Comparison of ENCODE assay signal across 8 cellular contexts in genomic region chr11:34650528-34650927, GRCh38. TPM values are rescaled to one million over a fixed set of nuclear protein-coding genes. Genes with fewer than 3 reads are reported as not detected.
DNase-seq lines count a peak whose midpoint lies in the region; ATAC-seq, FAIRE-seq and TF ChIP-seq lines count a peak whose summit lies in the region.

No MANE protein-coding gene starts in this region.

- no peaks in the 10 kb centered on the region for H3K9me3 Mint-ChIP-seq in activated CD4-positive, alpha-beta T cell treated with anti-CD3 and anti-CD28 coated beads for 36 hours (ENCODE audit: low read depth)
- H3K9me3 Mint-ChIP-seq in endothelial cell (ENCODE audit: unreplicated experiment): no peaks in the 10 kb centered on the region

- intact Hi-C loops in activated CD4-positive, alpha-beta T cell treated with anti-CD3 and anti-CD28 coated beads for 36 hours (cut with DNase I, micrococcal nuclease): loop anchor here (1.0 to 10.0 kb wide), 16 partner anchors 36 to 1702 kb away; partner anchors contain the start of genes APIP (in 1 of the 2), CAT (in 1 of the 2), CD59 (in 1 of the 2) and PDHX (in 1 of the 2)

- FAIRE-seq in urothelium cell line (lab: Jason Lieb, UNC): no peak

- CTCF ChIA-PET in activated CD4-positive, alpha-beta T cell treated with anti-CD3 and anti-CD28 coated beads for 36 hours (lab: Charles Lee): interaction anchor here (0.8 kb wide), 1 partner anchor 14 kb away, joined by 3 read pairs; no protein-coding TSS in a partner anchor

- H3K27ac ChIP-seq in caudate nucleus (ENCODE audit: low read depth, low read length): no peak overlapping the region

- peak overlapping the region; percentile 48 for H3K27ac Mint-ChIP-seq in activated CD4-positive, alpha-beta T cell treated with anti-CD3 and anti-CD28 coated beads for 36 hours
- H3K27ac Mint-ChIP-seq in endothelial cell (ENCODE audit: unreplicated experiment): no peak overlapping the region

- ATAC-seq in GM18870 (IDR thresholded peaks at IDR 0.05; ENCODE audit: unreplicated experiment) (peak; percentile 95), HG03095 (IDR thresholded peaks at IDR 0.05; ENCODE audit: unreplicated experiment) (peak; percentile 92)
- peak; percentile 87 for ATAC-seq in activated CD4-positive, alpha-beta T cell treated with anti-CD3 and anti-CD28 coated beads for 36 hours

- peak overlapping the region; percentile 14 for H3K4me3 Mint-ChIP-seq in activated CD4-positive, alpha-beta T cell treated with anti-CD3 and anti-CD28 coated beads for 36 hours
- peak overlapping the region; percentile 16 for H3K4me3 Mint-ChIP-seq in endothelial cell (ENCODE audit: unreplicated experiment)

- H3K36me3 Mint-ChIP-seq in activated CD4-positive, alpha-beta T cell treated with anti-CD3 and anti-CD28 coated beads for 36 hours (ENCODE audit: low read depth): no peaks in the 10 kb centered on the region
- no peaks in the 10 kb centered on the region for H3K36me3 Mint-ChIP-seq in endothelial cell (ENCODE audit: low read depth, unreplicated experiment)

- peaks cover 31% of the 10 kb centered on the region for H3K27me3 Mint-ChIP-seq in activated CD4-positive, alpha-beta T cell treated with anti-CD3 and anti-CD28 coated beads for 36 hours
- peaks cover 2% of the 10 kb centered on the region for H3K27me3 Mint-ChIP-seq in endothelial cell (ENCODE audit: unreplicated experiment)

- TF ChIP-seq CTCF in endothelial cell (IDR thresholded peaks at IDR 0.05; ENCODE audit: unreplicated experiment): no peak

- peaks cover 55% of the 10 kb centered on the region for H3K4me1 Mint-ChIP-seq in activated CD4-positive, alpha-beta T cell treated with anti-CD3 and anti-CD28 coated beads for 36 hours
- peaks cover 10% of the 10 kb centered on the region for H3K4me1 Mint-ChIP-seq in endothelial cell (ENCODE audit: unreplicated experiment)

- POLR2A ChIA-PET in activated CD4-positive, alpha-beta T cell treated with anti-CD3 and anti-CD28 coated beads for 36 hours (lab: Charles Lee): interaction anchor here (0.5 to 0.9 kb wide), 4 partner anchors 36 to 639 kb away, joined by 3 to 5 read pairs (median 4); no protein-coding TSS in a partner anchor

- peak; percentile 93 for DNase-seq in activated CD4-positive, alpha-beta T cell treated with anti-CD3 and anti-CD28 coated beads for 36 hours
- DNase-seq in endothelial cell (ENCODE audit: low spot score) (no peak), urothelium cell line (ENCODE audit: low spot score) (no peak), caudate nucleus (lab: John Stamatoyannopoulos, UW) (no peak), NCI-H748 (lab: John Stamatoyannopoulos, UW; ENCODE audit: unreplicated experiment) (no peak)
- DNase-seq in stimulated activated CD8-positive, alpha-beta memory T cell treated with anti-CD3 and anti-CD28 coated beads, Interleukin-7, amount 100 ng/mL, for 48 hours (ENCODE audit: extremely low read depth in 1 of 2, low read depth in 1 of 2): peak; percentile 66 to 92

RNA-seq across cellular contexts. Expression of gene EHF, which starts 29.6 kb away (rescaled TPM):
- total RNA-seq in activated CD4-positive, alpha-beta T cell treated with anti-CD3 and anti-CD28 coated beads for 36 hours: under 1 TPM; 0.14 to 0.25 TPM
- total RNA-seq in endothelial cell (ENCODE audit: unreplicated experiment): not detected

Comparison
In these comparisons a context has a peak if more than half of its experiments do, and no peak if none do; other contexts are left out.
1. DNase-seq: peak in activated CD4-positive, alpha-beta T cell treated with anti-CD3 and anti-CD28 coated beads for 36 hours (single experiment) and stimulated activated CD8-positive, alpha-beta memory T cell treated with anti-CD3 and anti-CD28 coated beads, Interleukin-7, amount 100 ng/mL, for 48 hours (2 of 2); none in endothelial cell (single experiment), urothelium cell line (single experiment), caudate nucleus (0 of 61) and NCI-H748 (single experiment).
2. Peak in every context shown above with its lines, with median percentiles within 50 percentile points of each other: ATAC-seq.